ENCODE assay signal across 32 cellular contexts in the genomic region with DNA sequence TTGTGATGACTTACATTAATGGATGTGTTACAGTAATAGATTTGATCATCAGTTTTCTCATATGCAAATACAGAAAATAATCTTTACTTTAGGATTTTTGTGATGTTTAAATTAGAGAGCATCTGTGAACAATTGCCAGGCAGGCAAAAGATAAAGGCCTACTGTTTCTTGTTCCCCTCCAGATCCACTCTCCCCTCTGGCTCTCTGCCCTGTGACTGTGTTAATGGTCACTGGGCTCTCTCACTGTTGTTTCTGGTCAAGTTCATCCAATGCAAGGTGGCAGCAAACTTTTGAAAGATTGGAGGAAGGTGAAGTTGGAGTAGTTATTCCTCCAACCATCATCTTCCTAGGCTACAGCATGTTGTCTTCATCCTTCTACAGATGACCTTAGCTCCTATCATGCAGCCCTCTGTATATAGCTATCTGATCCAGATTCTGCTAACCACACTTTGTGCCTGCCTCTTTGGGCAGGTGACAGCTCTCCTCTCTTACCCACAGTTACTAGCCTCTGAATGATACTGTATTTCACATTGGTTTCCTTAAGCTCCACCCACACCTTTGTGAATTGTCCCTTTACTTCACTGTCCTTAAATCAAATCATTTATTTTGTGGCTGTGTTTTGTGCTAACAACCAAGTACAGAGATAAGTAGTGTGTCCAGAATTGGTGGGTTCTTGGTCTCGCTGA. TPM values are rescaled to one million over a fixed set of nuclear protein-coding genes. Genes with fewer than 3 reads are reported as not detected.
DNase-seq lines count a peak whose midpoint lies in the region; ATAC-seq lines count a peak whose summit lies in the region.
"Had no signal": no experiment of that assay in that cellular context is flagged by ENCODE, and none has a peak within 500 bp of the region (broad histone marks: within the 10 kb centered on the region; RNA-seq: fewer than 3 reads in every experiment).

No MANE protein-coding gene starts in this region.

- no peaks in the 10 kb centered on the region for H3K36me3 Mint-ChIP-seq in activated CD4-positive, alpha-beta T cell treated with anti-CD3 and anti-CD28 coated beads for 36 hours (ENCODE audit: low read depth)
- H3K36me3 Mint-ChIP-seq in T-helper 2 cell treated with Interferon-gamma antibody and Interleukin-4, amounts not matched to agents 5 μg/mL and 100 μg/mL, for 36 hours (ENCODE audit: low read depth) = peaks cover 6% of the 10 kb centered on the region
- H3K36me3 Mint-ChIP-seq in stimulated activated effector memory CD8-positive, alpha-beta T cell treated with anti-CD3 and anti-CD28 coated beads, Interleukin-12 subunit alpha, Interleukin-12 subunit beta, amount 100 ng/mL, for 72 hours = no peaks in the 10 kb centered on the region

- no peaks in the 10 kb centered on the region for H3K27me3 Mint-ChIP-seq in activated CD4-positive, alpha-beta T cell treated with anti-CD3 and anti-CD28 coated beads for 36 hours
- peaks cover 12% of the 10 kb centered on the region for H3K27me3 Mint-ChIP-seq in T-helper 2 cell treated with Interferon-gamma antibody and Interleukin-4, amounts not matched to agents 5 μg/mL and 100 μg/mL, for 36 hours (ENCODE audit: low read depth)

- intact Hi-C loops in activated CD4-positive, alpha-beta T cell treated with anti-CD3 and anti-CD28 coated beads for 36 hours (cut with DNase I, micrococcal nuclease) = no loop called here

- POLR2A ChIA-PET in activated CD4-positive, alpha-beta T cell treated with anti-CD3 and anti-CD28 coated beads for 36 hours (lab: Charles Lee) = no interaction called here

- no peak for ATAC-seq in activated CD4-positive, alpha-beta T cell treated with anti-CD3 and anti-CD28 coated beads for 36 hours
- peak; percentile 67 for ATAC-seq in stimulated activated effector memory CD8-positive, alpha-beta T cell treated with anti-CD3 and anti-CD28 coated beads, Interleukin-12 subunit alpha, Interleukin-12 subunit beta, amount 100 ng/mL, for 72 hours
- ATAC-seq: heart left ventricle; psoas muscle; Right ventricle myocardium inferior; stimulated activated naive B cell treated with anti-CD40 and anti-IgM and Interleukin-4, amounts not matched to agents 10 μg/mL and 1 μg/mL and 100 μg/mL, for 72 hours; WTC11 had no signal

- DNase-seq in activated CD4-positive, alpha-beta T cell treated with anti-CD3 and anti-CD28 coated beads for 36 hours = no peak
- no peak for DNase-seq in activated CD4-positive, alpha-beta T cell treated with anti-CD3 and anti-CD28 coated beads, Interleukin-2, amount 50 U/mL, for 1 hour
- no peak for DNase-seq in T-helper 2 cell treated with Interferon-gamma antibody and Interleukin-4, amounts not matched to agents 5 μg/mL and 100 μg/mL, for 36 hours (ENCODE audit: low spot score)
- DNase-seq in hippocampal formation (lab: John Stamatoyannopoulos, UW) (peak; percentile 8 to 24), NCI-H2171 treated with DMSO at 0.1 percent for 48 hours (lab: John Stamatoyannopoulos, UW) (no peak), SKM-1 (lab: John Stamatoyannopoulos, UW; ENCODE audit: unreplicated experiment) (no peak), 8988T (no peak)
- no peak for DNase-seq in stimulated activated effector memory CD8-positive, alpha-beta T cell treated with anti-CD3 and anti-CD28 coated beads, Interleukin-12 subunit alpha, Interleukin-12 subunit beta, amount 100 ng/mL, for 72 hours (ENCODE audit: low spot score in 2 of 2)
- DNase-seq: activated T-cell treated with anti-CD3 and anti-CD28 coated beads, Interleukin-2, amount 50 U/mL, for 4 hours; AML-193; cortex of kidney; DMS53; foreskin fibroblast; GDM1; H9; heart left ventricle; IMR-90; NCI-H1048; NCI-H1694 treated with DMSO at 0.1 percent for 48 hours; NCI-H524 treated with DMSO at 0.1 percent for 48 hours; NK-92 treated with Interleukin-12 subunit alpha and Interleukin-12 subunit beta, amount 100 ng/mL, for 24 hours; PC-9; psoas muscle; sigmoid colon; stimulated activated CD4-positive, alpha-beta T cell treated with anti-CD3 and anti-CD28 coated beads, Interleukin-4, amount 100 ng/mL, for 4 hours; stimulated activated naive B cell treated with anti-CD40 and anti-IgM and Interleukin-4, amounts not matched to agents 10 μg/mL and 1 μg/mL and 100 μg/mL, for 72 hours; uterus had no signal

- peaks cover 15% of the 10 kb centered on the region for H3K4me1 Mint-ChIP-seq in activated CD4-positive, alpha-beta T cell treated with anti-CD3 and anti-CD28 coated beads for 36 hours
- peaks cover 22% of the 10 kb centered on the region for H3K4me1 Mint-ChIP-seq in T-helper 2 cell treated with Interferon-gamma antibody and Interleukin-4, amounts not matched to agents 5 μg/mL and 100 μg/mL, for 36 hours (ENCODE audit: low read depth)
- peaks cover 16% of the 10 kb centered on the region for H3K4me1 Mint-ChIP-seq in stimulated activated effector memory CD8-positive, alpha-beta T cell treated with anti-CD3 and anti-CD28 coated beads, Interleukin-12 subunit alpha, Interleukin-12 subunit beta, amount 100 ng/mL, for 72 hours

- CTCF ChIA-PET in activated CD4-positive, alpha-beta T cell treated with anti-CD3 and anti-CD28 coated beads for 36 hours (lab: Charles Lee) = interaction anchor here (0.9 to 1.8 kb wide), 2 partner anchors 10 to 105 kb away, joined by 3 to 15 read pairs; no protein-coding TSS in a partner anchor

- no peaks in the 10 kb centered on the region for H3K9me3 Mint-ChIP-seq in activated CD4-positive, alpha-beta T cell treated with anti-CD3 and anti-CD28 coated beads for 36 hours (ENCODE audit: low read depth)
- peaks cover 5% of the 10 kb centered on the region for H3K9me3 Mint-ChIP-seq in T-helper 2 cell treated with Interferon-gamma antibody and Interleukin-4, amounts not matched to agents 5 μg/mL and 100 μg/mL, for 36 hours
- H3K9me3 Mint-ChIP-seq in stimulated activated effector memory CD8-positive, alpha-beta T cell treated with anti-CD3 and anti-CD28 coated beads, Interleukin-12 subunit alpha, Interleukin-12 subunit beta, amount 100 ng/mL, for 72 hours = no peaks in the 10 kb centered on the region

- H3K4me3 Mint-ChIP-seq in activated CD4-positive, alpha-beta T cell treated with anti-CD3 and anti-CD28 coated beads for 36 hours = no peak overlapping the region
- H3K4me3 Mint-ChIP-seq in T-helper 2 cell treated with Interferon-gamma antibody and Interleukin-4, amounts not matched to agents 5 μg/mL and 100 μg/mL, for 36 hours = no peak overlapping the region
- peak overlapping the region; percentile 30 for H3K4me3 Mint-ChIP-seq in stimulated activated effector memory CD8-positive, alpha-beta T cell treated with anti-CD3 and anti-CD28 coated beads, Interleukin-12 subunit alpha, Interleukin-12 subunit beta, amount 100 ng/mL, for 72 hours
- H3K4me3 Mint-ChIP-seq: activated T-cell treated with anti-CD3 and anti-CD28 coated beads, Interleukin-2, amount 50 U/mL, for 4 hours; H9; stimulated activated naive B cell treated with anti-CD40 and anti-IgM and Interleukin-4, amounts not matched to agents 10 μg/mL and 1 μg/mL and 100 μg/mL, for 72 hours; WTC11 had no signal

- H3K27ac Mint-ChIP-seq in activated CD4-positive, alpha-beta T cell treated with anti-CD3 and anti-CD28 coated beads for 36 hours = peak overlapping the region; percentile 39
- H3K27ac Mint-ChIP-seq in T-helper 2 cell treated with Interferon-gamma antibody and Interleukin-4, amounts not matched to agents 5 μg/mL and 100 μg/mL, for 36 hours = peak overlapping the region; percentile 2
- no peak overlapping the region for H3K27ac Mint-ChIP-seq in stimulated activated effector memory CD8-positive, alpha-beta T cell treated with anti-CD3 and anti-CD28 coated beads, Interleukin-12 subunit alpha, Interleukin-12 subunit beta, amount 100 ng/mL, for 72 hours
- H3K27ac Mint-ChIP-seq: H9; stimulated activated naive B cell treated with anti-CD40 and anti-IgM and Interleukin-4, amounts not matched to agents 10 μg/mL and 1 μg/mL and 100 μg/mL, for 72 hours; WTC11 had no signal

RNA-seq across cellular contexts. Expression of gene ARG1, which starts 48.9 kb away (rescaled TPM):
- total RNA-seq in activated CD4-positive, alpha-beta T cell treated with anti-CD3 and anti-CD28 coated beads for 36 hours = not detected
- total RNA-seq: A172; activated CD8-positive, alpha-beta memory T cell treated with anti-CD3 and anti-CD28 coated beads for 36 hours; H9; IMR-90; lung microvascular endothelial cell; PC-9 had no signal

Comparison
In these comparisons a context has a peak if more than half of its experiments do, and no peak if none do; other contexts are left out.
1. DNase-seq: peak in hippocampal formation (2 of 2); none in activated CD4-positive, alpha-beta T cell treated with anti-CD3 and anti-CD28 coated beads for 36 hours (single experiment), activated CD4-positive, alpha-beta T cell treated with anti-CD3 and anti-CD28 coated beads, Interleukin-2, amount 50 U/mL, for 1 hour (single experiment), T-helper 2 cell treated with Interferon-gamma antibody and Interleukin-4, amounts not matched to agents 5 μg/mL and 100 μg/mL, for 36 hours (single experiment), stimulated activated effector memory CD8-positive, alpha-beta T cell treated with anti-CD3 and anti-CD28 coated beads, Interleukin-12 subunit alpha, Interleukin-12 subunit beta, amount 100 ng/mL, for 72 hours (0 of 2), NCI-H2171 treated with DMSO at 0.1 percent for 48 hours (single experiment), SKM-1 (single experiment) and 8988T (single experiment).